10 cellular contexts compared by ENCODE assay signal in genomic region chr1:115099693-115100050, GRCh38. TPM values are rescaled to one million over a fixed set of nuclear protein-coding genes. Genes with fewer than 3 reads are reported as not detected.
A peak's percentile ranks its signal among the peaks of the same experiment; 100 is the strongest.
DNase-seq lines count a peak whose midpoint lies in the region; ATAC-seq and TF ChIP-seq lines count a peak whose summit lies in the region.
"Had no signal": no experiment of that assay in that cellular context is flagged by ENCODE, and none has a peak within 500 bp of the region (broad histone marks: within the 10 kb centered on the region; RNA-seq: fewer than 3 reads in every experiment).

No MANE protein-coding gene starts in this region.

- intact Hi-C loops in dorsolateral prefrontal cortex (cut with DNase I): no loop called here

- ATAC-seq in GM21737 (IDR thresholded peaks at IDR 0.05; ENCODE audit: unreplicated experiment): peak; percentile 9
- peak; percentile 88 for ATAC-seq in stimulated activated effector memory CD8-positive, alpha-beta T cell treated with anti-CD3 and anti-CD28 coated beads, Interleukin-12 subunit alpha, Interleukin-12 subunit beta, amount 100 ng/mL, for 72 hours

- no peaks in the 10 kb centered on the region for H3K9me3 ChIP-seq in Peyer's patch
- H3K9me3 ChIP-seq: adrenal gland, pancreas had no signal

- H3K36me3 ChIP-seq in Peyer's patch: no peaks in the 10 kb centered on the region
- H3K36me3 ChIP-seq: adrenal gland, pancreas had no signal

- peak overlapping the region; percentile 80 for H3K4me3 Mint-ChIP-seq in stimulated activated effector memory CD8-positive, alpha-beta T cell treated with anti-CD3 and anti-CD28 coated beads, Interleukin-12 subunit alpha, Interleukin-12 subunit beta, amount 100 ng/mL, for 72 hours

- H3K9me3 Mint-ChIP-seq in stimulated activated effector memory CD8-positive, alpha-beta T cell treated with anti-CD3 and anti-CD28 coated beads, Interleukin-12 subunit alpha, Interleukin-12 subunit beta, amount 100 ng/mL, for 72 hours: no peaks in the 10 kb centered on the region

- no peak for TF ChIP-seq CTCF in Peyer's patch (IDR thresholded peaks at IDR 0.05)
- TF ChIP-seq CTCF in fibroblast of mammary gland (conservative IDR thresholded peaks at IDR 0.05; ENCODE audit: control insufficient read depth, insufficient read depth, low read depth, low read length): no peak
- TF ChIP-seq CTCF in dorsolateral prefrontal cortex (IDR thresholded peaks at IDR 0.05 in 54 of 56, conservative IDR thresholded peaks at IDR 0.05 in 2 of 56; ENCODE audit: low read depth in 1 of 56, partially characterized antibody in 56 of 56): no peak

- peaks cover 34% of the 10 kb centered on the region for H3K4me1 Mint-ChIP-seq in stimulated activated effector memory CD8-positive, alpha-beta T cell treated with anti-CD3 and anti-CD28 coated beads, Interleukin-12 subunit alpha, Interleukin-12 subunit beta, amount 100 ng/mL, for 72 hours

- H3K27ac Mint-ChIP-seq in stimulated activated effector memory CD8-positive, alpha-beta T cell treated with anti-CD3 and anti-CD28 coated beads, Interleukin-12 subunit alpha, Interleukin-12 subunit beta, amount 100 ng/mL, for 72 hours: peak overlapping the region; percentile 95

- DNase-seq in Peyer's patch (no peak), fibroblast of mammary gland (ENCODE audit: low read depth) (peak; percentile 71), erythroblast (lab: John Stamatoyannopoulos, UW) (no peak), NCI-H1417 (lab: John Stamatoyannopoulos, UW) (no peak), dorsolateral prefrontal cortex (no peak)
- DNase-seq in stimulated activated effector memory CD8-positive, alpha-beta T cell treated with anti-CD3 and anti-CD28 coated beads, Interleukin-12 subunit alpha, Interleukin-12 subunit beta, amount 100 ng/mL, for 72 hours (ENCODE audit: low spot score in 2 of 2): no peak
- DNase-seq: NCI-H446, pancreas had no signal

- H3K4me1 ChIP-seq in Peyer's patch: peaks cover 0 to 7% (median 3%) of the 10 kb centered on the region in 4 donors
- H3K4me1 ChIP-seq: adrenal gland, pancreas had no signal

- H3K27ac ChIP-seq in Peyer's patch: peak overlapping the region; percentile 78 to 80 (median 80)
- no peak overlapping the region for H3K27ac ChIP-seq in dorsolateral prefrontal cortex

- H3K27me3 ChIP-seq in Peyer's patch (no peaks in the 10 kb centered on the region), dorsolateral prefrontal cortex (peaks cover 0 to 33% (median 6%) of the 10 kb centered on the region in 45 donors)
- H3K27me3 ChIP-seq: adrenal gland, pancreas had no signal

- no peaks in the 10 kb centered on the region for H3K36me3 Mint-ChIP-seq in stimulated activated effector memory CD8-positive, alpha-beta T cell treated with anti-CD3 and anti-CD28 coated beads, Interleukin-12 subunit alpha, Interleukin-12 subunit beta, amount 100 ng/mL, for 72 hours

- H3K4me3 ChIP-seq in Peyer's patch (peak overlapping the region; percentile 27 to 51 (median 40)), fibroblast of mammary gland (ENCODE audit: control insufficient read depth, low read depth, low read length) (no peak overlapping the region), dorsolateral prefrontal cortex (peak overlapping the region in 18 of 59 donors; percentile 19 to 53 (median 39))

- TF ChIP-seq POLR2A in Peyer's patch (IDR thresholded peaks at IDR 0.05): no peak
- no peak for TF ChIP-seq POLR2A in erythroblast (IDR thresholded peaks at IDR 0.05; ENCODE audit: low read length)

RNA-seq across cellular contexts. Expression of gene TSPAN2, which starts 10.4 kb away (rescaled TPM):
- total RNA-seq in Peyer's patch: 1 to 10 TPM; 1.8 to 3.3 (median 2.6) TPM
- total RNA-seq in dorsolateral prefrontal cortex: 1 to 10 TPM in 115 of 120 experiments, under 1 TPM in 5; 0.75 to 7.3 (median 2.6) TPM

Comparison
In these comparisons a context has a peak if more than half of its experiments do, and no peak if none do; other contexts are left out.
1. H3K27ac ChIP-seq: peak in Peyer's patch (4 of 4); none in dorsolateral prefrontal cortex (0 of 59).